In genomic region chr5:123720955-123721354, GRCh38 we compare ENCODE assay signal across 22 cellular contexts.
DNase-seq lines count a peak whose midpoint lies in the region; ATAC-seq, FAIRE-seq and TF ChIP-seq lines count a peak whose summit lies in the region.
"Had no signal": no experiment of that assay in that cellular context is flagged by ENCODE, and none has a peak within 500 bp of the region (broad histone marks: within the 10 kb centered on the region; RNA-seq: fewer than 3 reads in every experiment).

No MANE protein-coding gene starts in this region.

- TF ChIP-seq CTCF in omental fat pad (IDR thresholded peaks at IDR 0.05), result no peak
- no peak for TF ChIP-seq CTCF in GM10266 (IDR thresholded peaks at IDR 0.05; ENCODE audit: control insufficient read depth, insufficient read depth, low read depth, missing control alignments)

- DNase-seq in HTR-8/SVneo (ENCODE audit: insufficient read length, low spot score), result no peak
- peak; percentile 16 for DNase-seq in RKO (ENCODE audit: low spot score)
- peak; percentile 41 for DNase-seq in dermis blood vessel endothelial cell
- no peak for DNase-seq in omental fat pad (ENCODE audit: low spot score)
- DNase-seq in NCI-H2171 (lab: John Stamatoyannopoulos, UW), result no peak
- DNase-seq in activated naive CD4-positive, alpha-beta T cell treated with anti-CD3 and anti-CD28 coated beads, Interleukin-2, amount 50 U/mL, for 72 hours (ENCODE audit: low spot score in 2 of 2), result no peak
- no peak for DNase-seq in GM10266 (ENCODE audit: extremely low spot score)
- DNase-seq in NAMALWA (ENCODE audit: low spot score), result no peak
- DNase-seq: activated CD4-positive, alpha-beta T cell treated with anti-CD3 and anti-CD28 coated beads, Interleukin-2, amount 10 ng/mL, durations not matched to agents 24 days and 14 days; activated gamma-delta T cell; activated T-cell treated with anti-CD3 and anti-CD28 coated beads, Interleukin-2, amount 50 U/mL, for 1 hour; Calu3; cerebellar nuclear complex; DMS79 treated with DMSO at 0.1 percent for 48 hours; glutamatergic neuron; NCI-H2029; NCI-H2227 treated with DMSO at 0.1 percent for 48 hours; stimulated activated CD4-positive, alpha-beta T cell treated with anti-CD3 and anti-CD28 coated beads, Interleukin-15, amount 100 ng/mL, for 24 hours; stimulated activated naive CD4-positive, alpha-beta T cell had no signal

- H3K36me3 Mint-ChIP-seq in activated naive CD4-positive, alpha-beta T cell treated with anti-CD3 and anti-CD28 coated beads, Interleukin-2, amount 50 U/mL, for 72 hours, result no peaks in the 10 kb centered on the region

- peak; percentile 68 for FAIRE-seq in HTR-8/SVneo (lab: Jason Lieb, UNC)
- FAIRE-seq: GM18507 had no signal

- no peak overlapping the region for H3K27ac Mint-ChIP-seq in activated naive CD4-positive, alpha-beta T cell treated with anti-CD3 and anti-CD28 coated beads, Interleukin-2, amount 50 U/mL, for 72 hours
- H3K27ac Mint-ChIP-seq: activated CD4-positive, alpha-beta T cell treated with anti-CD3 and anti-CD28 coated beads, Interleukin-2, amount 10 ng/mL, durations not matched to agents 24 days and 14 days had no signal

- peaks cover 0 to 3% of the 10 kb centered on the region in 2 donors for H3K9me3 Mint-ChIP-seq in activated naive CD4-positive, alpha-beta T cell treated with anti-CD3 and anti-CD28 coated beads, Interleukin-2, amount 50 U/mL, for 72 hours
- H3K9me3 Mint-ChIP-seq: activated CD4-positive, alpha-beta T cell treated with anti-CD3 and anti-CD28 coated beads, Interleukin-2, amount 10 ng/mL, durations not matched to agents 24 days and 14 days had no signal

- peak; percentile 57 for ATAC-seq in omental fat pad (ENCODE audit: low FRiP score)
- ATAC-seq in activated naive CD4-positive, alpha-beta T cell treated with anti-CD3 and anti-CD28 coated beads, Interleukin-2, amount 50 U/mL, for 72 hours, result no peak
- ATAC-seq: HCT116, Right ventricle myocardium inferior had no signal

Comparison
In these comparisons a context has a peak if more than half of its experiments do, and no peak if none do; other contexts are left out.
1. DNase-seq: peak in RKO (single experiment) and dermis blood vessel endothelial cell (single experiment); none in HTR-8/SVneo (single experiment), omental fat pad (single experiment), NCI-H2171 (single experiment), activated naive CD4-positive, alpha-beta T cell treated with anti-CD3 and anti-CD28 coated beads, Interleukin-2, amount 50 U/mL, for 72 hours (0 of 2), GM10266 (single experiment) and NAMALWA (single experiment).